Comparison of ENCODE assay signal across 1 cellular context in genomic region chr19:44657211-44657921, GRCh38.
TF ChIP-seq lines count a peak whose summit lies in the region.

No MANE protein-coding gene starts in this region.

TF ChIP-seq in K562, 482 proteins besides CTCF, POLR2A, EP300 and RAD21 (continued from another document and continues in another):
- TF ChIP-seq ZHX1 (conservative IDR thresholded peaks at IDR 0.05; ENCODE audit: low read length), result no peak
- TF ChIP-seq ZNF143 (CRISPR knock-in tag; IDR thresholded peaks at IDR 0.05), result no peak
- no peak for TF ChIP-seq HMBOX1 (IDR thresholded peaks at IDR 0.05)
- TF ChIP-seq CTBP1 (IDR thresholded peaks at IDR 0.05; ENCODE audit: borderline replicate concordance), result 0 out of 2 replicates have a peak, but pooled peaks have one; percentile 49
- no peak for TF ChIP-seq ZNF518B (CRISPR knock-in tag; IDR thresholded peaks at IDR 0.05)
- TF ChIP-seq CREM (IDR thresholded peaks at IDR 0.05; ENCODE audit: low read depth), result peak; percentile 30; the same call in 1 of the 2 replicates
- TF ChIP-seq PATZ1 (CRISPR knock-in tag; IDR thresholded peaks at IDR 0.05; ENCODE audit: borderline replicate concordance), result no peak
- TF ChIP-seq NFE2L1 (tag; IDR thresholded peaks at IDR 0.05; ENCODE audit: borderline replicate concordance, low read depth), result no peak
- TF ChIP-seq ZNF224 (CRISPR knock-in tag; IDR thresholded peaks at IDR 0.05), result no peak
- TF ChIP-seq FOXA3 (CRISPR knock-in tag; conservative IDR thresholded peaks at IDR 0.05 in 1 of 2, IDR thresholded peaks at IDR 0.05 in 1 of 2), result no peak
- TF ChIP-seq ZBTB40 (IDR thresholded peaks at IDR 0.05), result no peak
- TF ChIP-seq ZBTB40 (CRISPR knock-in tag; IDR thresholded peaks at IDR 0.05), result no peak
- peak; percentile 79 for TF ChIP-seq USF1 (CRISPR knock-in tag; IDR thresholded peaks at IDR 0.05)
- no peak for TF ChIP-seq E2F8 (IDR thresholded peaks at IDR 0.05; ENCODE audit: low read depth, partially characterized antibody)
- TF ChIP-seq ZNF444 (CRISPR knock-in tag; IDR thresholded peaks at IDR 0.05), result no peak
- TF ChIP-seq ZMIZ1 (IDR thresholded peaks at IDR 0.05; ENCODE audit: low read depth in 2 of 2, low read length in 2 of 2), result no peak; a peak in 1 of 4 replicates
- TF ChIP-seq MLLT1 (IDR thresholded peaks at IDR 0.05), result no peak
- no peak for TF ChIP-seq ZNF263 (CRISPR knock-in tag; IDR thresholded peaks at IDR 0.05; ENCODE audit: borderline replicate concordance)
- no peak for TF ChIP-seq HDAC6 (IDR thresholded peaks at IDR 0.05; ENCODE audit: low read depth, low read length)
- TF ChIP-seq ZBTB17 (CRISPR knock-in tag; IDR thresholded peaks at IDR 0.05), result no peak
